8 cellular contexts compared by ENCODE assay signal in genomic region chr16:53090591-53091507, GRCh38. TPM values are rescaled to one million over a fixed set of nuclear protein-coding genes. Genes with fewer than 3 reads are reported as not detected.
DNase-seq lines count a peak whose midpoint lies in the region; ATAC-seq, FAIRE-seq and TF ChIP-seq lines count a peak whose summit lies in the region.

No MANE protein-coding gene starts in this region.

- peak; percentile 13 for DNase-seq in stimulated activated naive CD8-positive, alpha-beta T cell treated with anti-CD3 and anti-CD28 coated beads, Interleukin-15, Interleukin-2, amounts not matched to agents 100 U/mL and 50 U/mL, for 24 hours
- no peak for DNase-seq in stimulated activated naive CD8-positive, alpha-beta T cell treated with anti-CD3 and anti-CD28 coated beads, Interleukin-15, amount 100 ng/mL, for 72 hours
- peak; percentile 67 for DNase-seq in urothelium cell line (ENCODE audit: low spot score)
- no peak for DNase-seq in activated T-cell treated with anti-CD3 and anti-CD28 coated beads, Interleukin-2, amount 50 U/mL, for 24 hours

- peak overlapping the region in 1 of 2 donors; percentile 80 for H3K27ac Mint-ChIP-seq in stimulated activated naive CD8-positive, alpha-beta T cell treated with anti-CD3 and anti-CD28 coated beads, Interleukin-15, amount 100 ng/mL, for 72 hours
- no peak overlapping the region for H3K27ac Mint-ChIP-seq in activated T-cell treated with anti-CD3 and anti-CD28 coated beads, Interleukin-2, amount 50 U/mL, for 24 hours

- H3K36me3 ChIP-seq in esophagus (ENCODE audit: control insufficient read depth in 2 of 2, insufficient read depth in 2 of 2, low read length in 1 of 2) = no peaks in the 10 kb centered on the region
- H3K36me3 ChIP-seq in muscle layer of colon (ENCODE audit: insufficient read depth, low read length) = no peaks in the 10 kb centered on the region

- no peaks in the 10 kb centered on the region for H3K27me3 Mint-ChIP-seq in stimulated activated naive CD8-positive, alpha-beta T cell treated with anti-CD3 and anti-CD28 coated beads, Interleukin-15, amount 100 ng/mL, for 72 hours
- no peaks in the 10 kb centered on the region for H3K27me3 Mint-ChIP-seq in activated T-cell treated with anti-CD3 and anti-CD28 coated beads, Interleukin-2, amount 50 U/mL, for 24 hours

- no peaks in the 10 kb centered on the region for H3K36me3 Mint-ChIP-seq in activated T-cell treated with anti-CD3 and anti-CD28 coated beads, Interleukin-2, amount 50 U/mL, for 24 hours (ENCODE audit: low read depth)

- WGBS in esophagus, 2 donors = 7 to 27% methylated on average over 13 of the region's 13 CpGs

- no peak for ATAC-seq in stimulated activated naive CD8-positive, alpha-beta T cell treated with anti-CD3 and anti-CD28 coated beads, Interleukin-15, Interleukin-2, amounts not matched to agents 100 U/mL and 50 U/mL, for 24 hours
- ATAC-seq in stimulated activated naive CD8-positive, alpha-beta T cell treated with anti-CD3 and anti-CD28 coated beads, Interleukin-15, amount 100 ng/mL, for 72 hours = no peak
- ATAC-seq in HG03039 (IDR thresholded peaks at IDR 0.05; ENCODE audit: unreplicated experiment) (peak; percentile 50), SK-N-SH treated with all-trans-retinoic acid at 6 μM for 48 hours (peak; percentile 78)

- no peak overlapping the region for H3K9ac ChIP-seq in muscle layer of colon (ENCODE audit: low read length)

- FAIRE-seq in urothelium cell line (lab: Jason Lieb, UNC) = no peak

- peaks cover 9 to 37% of the 10 kb centered on the region in 2 donors for H3K4me1 ChIP-seq in esophagus (ENCODE audit: control insufficient read depth in 2 of 2, insufficient read depth in 2 of 2, low read length in 1 of 2)
- peaks cover 61% of the 10 kb centered on the region for H3K4me1 ChIP-seq in muscle layer of colon (ENCODE audit: insufficient read depth, low read length)

- H3K4me1 Mint-ChIP-seq in stimulated activated naive CD8-positive, alpha-beta T cell treated with anti-CD3 and anti-CD28 coated beads, Interleukin-15, amount 100 ng/mL, for 72 hours = peaks cover 32% of the 10 kb centered on the region
- H3K4me1 Mint-ChIP-seq in activated T-cell treated with anti-CD3 and anti-CD28 coated beads, Interleukin-2, amount 50 U/mL, for 24 hours (ENCODE audit: low read depth) = peaks cover 31% of the 10 kb centered on the region

- H3K27me3 ChIP-seq in esophagus (ENCODE audit: control insufficient read depth in 1 of 2, insufficient read depth in 2 of 2, low read length in 2 of 2) (no peaks in the 10 kb centered on the region), muscle layer of colon (ENCODE audit: control insufficient read depth in 1 of 2, insufficient read depth in 2 of 2, low read length in 2 of 2) (no peaks in the 10 kb centered on the region)

- H3K4me3 ChIP-seq in esophagus (ENCODE audit: low read depth in 1 of 2, low read length in 2 of 2) (no peak overlapping the region), muscle layer of colon (ENCODE audit: low read depth in 1 of 2, low read length in 2 of 2) (peak overlapping the region in 1 of 2 donors; percentile 19)

- H3K9me3 ChIP-seq in esophagus (ENCODE audit: control insufficient read depth in 2 of 2, insufficient read depth in 1 of 2, low read depth in 1 of 2, low read length in 1 of 2) = no peaks in the 10 kb centered on the region
- no peaks in the 10 kb centered on the region for H3K9me3 ChIP-seq in muscle layer of colon (ENCODE audit: low read length)

- no peak overlapping the region for H3K4me3 Mint-ChIP-seq in stimulated activated naive CD8-positive, alpha-beta T cell treated with anti-CD3 and anti-CD28 coated beads, Interleukin-15, amount 100 ng/mL, for 72 hours
- no peak overlapping the region for H3K4me3 Mint-ChIP-seq in activated T-cell treated with anti-CD3 and anti-CD28 coated beads, Interleukin-2, amount 50 U/mL, for 24 hours

- H3K9me3 Mint-ChIP-seq in stimulated activated naive CD8-positive, alpha-beta T cell treated with anti-CD3 and anti-CD28 coated beads, Interleukin-15, amount 100 ng/mL, for 72 hours = no peaks in the 10 kb centered on the region
- H3K9me3 Mint-ChIP-seq in activated T-cell treated with anti-CD3 and anti-CD28 coated beads, Interleukin-2, amount 50 U/mL, for 24 hours = no peaks in the 10 kb centered on the region

- H3K27ac ChIP-seq in esophagus (ENCODE audit: low read depth in 2 of 2, low read length in 1 of 2) (peak overlapping the region; percentile 67 to 91), muscle layer of colon (ENCODE audit: low read depth, low read length) (peak overlapping the region; percentile 94)

TF ChIP-seq in SK-N-SH treated with all-trans-retinoic acid at 6 μM for 48 hours, 23 proteins besides CTCF, POLR2A, EP300 and RAD21:
- TF ChIP-seq OSR1 (CRISPR knock-in tag; IDR thresholded peaks at IDR 0.05) (no peak), ZFP3 (CRISPR knock-in tag; IDR thresholded peaks at IDR 0.05) (no peak)

RNA-seq across cellular contexts. Expression of gene CHD9, which starts 36.1 kb away (rescaled TPM):
- polyA plus RNA-seq in esophagus = 10 to 100 TPM in 1 of 2 donors, 1 to 10 TPM in 1; 9.2 to 11.1 TPM

RNA-seq across cellular contexts. Expression of gene CHD9NB, which starts 38.2 kb away (rescaled TPM):
- 1 to 10 TPM; 3.4 to 9.4 TPM for polyA plus RNA-seq in esophagus

Comparison
In these comparisons a context has a peak if more than half of its experiments do, and no peak if none do; other contexts are left out.
1. DNase-seq: peak in stimulated activated naive CD8-positive, alpha-beta T cell treated with anti-CD3 and anti-CD28 coated beads, Interleukin-15, Interleukin-2, amounts not matched to agents 100 U/mL and 50 U/mL, for 24 hours (single experiment) and urothelium cell line (single experiment); none in stimulated activated naive CD8-positive, alpha-beta T cell treated with anti-CD3 and anti-CD28 coated beads, Interleukin-15, amount 100 ng/mL, for 72 hours (0 of 2) and activated T-cell treated with anti-CD3 and anti-CD28 coated beads, Interleukin-2, amount 50 U/mL, for 24 hours (single experiment).
2. ATAC-seq: peak in HG03039 (single experiment) and SK-N-SH treated with all-trans-retinoic acid at 6 μM for 48 hours (single experiment); none in stimulated activated naive CD8-positive, alpha-beta T cell treated with anti-CD3 and anti-CD28 coated beads, Interleukin-15, Interleukin-2, amounts not matched to agents 100 U/mL and 50 U/mL, for 24 hours (single experiment) and stimulated activated naive CD8-positive, alpha-beta T cell treated with anti-CD3 and anti-CD28 coated beads, Interleukin-15, amount 100 ng/mL, for 72 hours (single experiment).